In genomic region chr11:118529584-118530175, GRCh38 we compare ENCODE assay signal across 8 cellular contexts. TPM values are rescaled to one million over a fixed set of nuclear protein-coding genes. Genes with fewer than 3 reads are reported as not detected.
DNase-seq lines count a peak whose midpoint lies in the region; ATAC-seq, FAIRE-seq and TF ChIP-seq lines count a peak whose summit lies in the region.

No MANE protein-coding gene starts in this region.

- H3K9me3 ChIP-seq in keratinocyte (ENCODE audit: control insufficient read depth, low read depth, low read length): no peaks in the 10 kb centered on the region
- H3K9me3 ChIP-seq in stomach: no peaks in the 10 kb centered on the region

- no peaks in the 10 kb centered on the region for H3K79me2 ChIP-seq in keratinocyte (ENCODE audit: control insufficient read depth, insufficient read depth, low read length)

- H4K20me1 ChIP-seq in keratinocyte (ENCODE audit: control insufficient read depth, extremely low read depth, insufficient read depth, low read length): no peaks in the 10 kb centered on the region

- H2AFZ ChIP-seq in keratinocyte (ENCODE audit: control insufficient read depth, low read length): no peak overlapping the region

- TF ChIP-seq CTCF in activated B cell treated with CpG ODN at 0.5 μM for 24 hours (IDR thresholded peaks at IDR 0.05) (no peak), keratinocyte (optimal IDR thresholded peaks at IDR 0.05 in 1 of 3, IDR thresholded peaks at IDR 0.05 in 1 of 3, conservative IDR thresholded peaks at IDR 0.05 in 1 of 3; ENCODE audit: extremely low read depth in 1 of 3, insufficient read depth in 2 of 3, low read length in 3 of 3) (no peak), stomach (IDR thresholded peaks at IDR 0.05) (no peak)

- H3K27me3 Mint-ChIP-seq in activated CD4-positive, alpha-beta T cell treated with anti-CD3 and anti-CD28 coated beads, Interleukin-2, amount 10 ng/mL, durations not matched to agents 24 days and 14 days: no peaks in the 10 kb centered on the region
- H3K27me3 Mint-ChIP-seq in activated B cell treated with CpG ODN at 0.5 μM for 24 hours: no peaks in the 10 kb centered on the region

- H3K27me3 ChIP-seq in keratinocyte (ENCODE audit: control insufficient read depth, extremely low read depth, insufficient read depth, low read length): no peaks in the 10 kb centered on the region
- H3K27me3 ChIP-seq in stomach: no peaks in the 10 kb centered on the region

- no peak overlapping the region for H3K27ac ChIP-seq in keratinocyte (ENCODE audit: control insufficient read depth, insufficient read depth, low read length)
- H3K27ac ChIP-seq in stomach: peak overlapping the region in 1 of 5 donors; percentile 77

- no peak for TF ChIP-seq EP300 in stomach (IDR thresholded peaks at IDR 0.05)

- dilution Hi-C loops in keratinocyte (cut with MboI; ENCODE audit: extremely low pct_ligation_motif_present, low sequenced_read_pairs): no loop called here

- H3K9me3 Mint-ChIP-seq in activated CD4-positive, alpha-beta T cell treated with anti-CD3 and anti-CD28 coated beads, Interleukin-2, amount 10 ng/mL, durations not matched to agents 24 days and 14 days: no peaks in the 10 kb centered on the region
- H3K9me3 Mint-ChIP-seq in activated B cell treated with CpG ODN at 0.5 μM for 24 hours: no peaks in the 10 kb centered on the region

- TF ChIP-seq POLR2A in stomach (IDR thresholded peaks at IDR 0.05): no peak

- DNase-seq in activated CD4-positive, alpha-beta T cell treated with anti-CD3 and anti-CD28 coated beads, Interleukin-2, amount 10 ng/mL, durations not matched to agents 24 days and 14 days: no peak
- no peak for DNase-seq in activated CD4-positive, alpha-beta T cell treated with anti-CD3 and anti-CD28 coated beads, Interleukin-2, amount 50 U/mL, for 4 hours
- DNase-seq in activated B cell treated with CpG ODN at 0.5 μM for 24 hours (no peak), keratinocyte (ENCODE audit: low read depth, low spot score) (no peak), stomach (no peak), NCI-H128 (lab: John Stamatoyannopoulos, UW; ENCODE audit: unreplicated experiment) (no peak), NCI-H2171 (lab: John Stamatoyannopoulos, UW) (no peak)

- peak overlapping the region; percentile 61 for H3K4me2 ChIP-seq in keratinocyte (ENCODE audit: control insufficient read depth, extremely low read depth, insufficient read depth, low read depth, low read length)

- ATAC-seq in activated B cell treated with CpG ODN at 0.5 μM for 24 hours (ENCODE audit: low read depth): no peak
- ATAC-seq in GM21447 (IDR thresholded peaks at IDR 0.05; ENCODE audit: unreplicated experiment): no peak

- no peaks in the 10 kb centered on the region for H3K9me1 ChIP-seq in keratinocyte (ENCODE audit: control insufficient read depth, extremely low read depth, insufficient read depth, low read length)

- peaks cover 6 to 7% of the 10 kb centered on the region in 2 experiments for H3K36me3 ChIP-seq in keratinocyte (ENCODE audit: control insufficient read depth in 2 of 2, extremely low read depth in 1 of 2, insufficient read depth in 2 of 2, low read length in 2 of 2)
- peaks cover 0 to 25% (median 17%) of the 10 kb centered on the region in 4 donors for H3K36me3 ChIP-seq in stomach

- H3K4me1 Mint-ChIP-seq in activated CD4-positive, alpha-beta T cell treated with anti-CD3 and anti-CD28 coated beads, Interleukin-2, amount 10 ng/mL, durations not matched to agents 24 days and 14 days: peaks cover 24% of the 10 kb centered on the region
- peaks cover 18% of the 10 kb centered on the region for H3K4me1 Mint-ChIP-seq in activated B cell treated with CpG ODN at 0.5 μM for 24 hours

- no peak for FAIRE-seq in keratinocyte (lab: Jason Lieb, UNC)

- H3K4me3 Mint-ChIP-seq in activated CD4-positive, alpha-beta T cell treated with anti-CD3 and anti-CD28 coated beads, Interleukin-2, amount 10 ng/mL, durations not matched to agents 24 days and 14 days: peak overlapping the region; percentile 84
- H3K4me3 Mint-ChIP-seq in activated B cell treated with CpG ODN at 0.5 μM for 24 hours: peak overlapping the region; percentile 89

- peaks cover 2% of the 10 kb centered on the region for H3K4me1 ChIP-seq in keratinocyte (ENCODE audit: control insufficient read depth, extremely low read depth, insufficient read depth, low read length)
- peaks cover 5 to 44% (median 40%) of the 10 kb centered on the region in 4 donors for H3K4me1 ChIP-seq in stomach

- POLR2A ChIA-PET in activated B cell treated with CpG ODN at 0.5 μM for 24 hours (lab: Charles Lee): no interaction called here

- peak overlapping the region in 1 of 3 experiments; percentile 74 for H3K4me3 ChIP-seq in keratinocyte (ENCODE audit: control insufficient read depth in 2 of 3, extremely low read depth in 1 of 3, insufficient read depth in 2 of 3, low read depth in 1 of 3, low read length in 3 of 3)
- peak overlapping the region in 3 of 4 donors; percentile 87 to 95 (median 92) for H3K4me3 ChIP-seq in stomach

- peaks cover 7% of the 10 kb centered on the region for H3K36me3 Mint-ChIP-seq in activated CD4-positive, alpha-beta T cell treated with anti-CD3 and anti-CD28 coated beads, Interleukin-2, amount 10 ng/mL, durations not matched to agents 24 days and 14 days (ENCODE audit: low read depth)
- peaks cover 7% of the 10 kb centered on the region for H3K36me3 Mint-ChIP-seq in activated B cell treated with CpG ODN at 0.5 μM for 24 hours (ENCODE audit: low read depth)

- no peak overlapping the region for H3K9ac ChIP-seq in keratinocyte (ENCODE audit: control insufficient read depth, extremely low read depth, insufficient read depth, low read length)

- peak overlapping the region; percentile 20 for H3K27ac Mint-ChIP-seq in activated CD4-positive, alpha-beta T cell treated with anti-CD3 and anti-CD28 coated beads, Interleukin-2, amount 10 ng/mL, durations not matched to agents 24 days and 14 days
- H3K27ac Mint-ChIP-seq in activated B cell treated with CpG ODN at 0.5 μM for 24 hours: peak overlapping the region; percentile 35

- WGBS in stomach, 5 donors: 60 to 80% (median 66%) methylated on average over 5 of the region's 5 CpGs

- CTCF ChIA-PET in activated B cell treated with CpG ODN at 0.5 μM for 24 hours (lab: Charles Lee): no interaction called here

- intact Hi-C loops in activated CD4-positive, alpha-beta T cell treated with anti-CD3 and anti-CD28 coated beads, Interleukin-2, amount 10 ng/mL, durations not matched to agents 24 days and 14 days (cut with micrococcal nuclease): loop anchor here (1.0 kb wide), 1 partner anchor 37 kb away; no protein-coding TSS in a partner anchor
- intact Hi-C loops in activated B cell treated with CpG ODN at 0.5 μM for 24 hours (cut with micrococcal nuclease) (no loop called here), stomach (cut with DNase I; ENCODE audit: low total_unique reads) (no loop called here)

RNA-seq across cellular contexts. Expression of gene TMEM25, which starts 1.3 kb away (rescaled TPM):
- total RNA-seq in activated CD4-positive, alpha-beta T cell treated with anti-CD3 and anti-CD28 coated beads, Interleukin-2, amount 10 ng/mL, durations not matched to agents 24 days and 14 days: 13.0 and 14.1 TPM in 2 replicates
- 9.4 and 12.5 TPM in 2 replicates for total RNA-seq in activated B cell treated with CpG ODN at 0.5 μM for 24 hours
- polyA plus RNA-seq in keratinocyte: 12.9 to 21.1 TPM (median 17.4 TPM) in 3 replicates
- 4.2 TPM for polyA plus RNA-seq in keratinocyte (2011; ENCODE audit: low read depth)
- 15.2 and 25.4 TPM in 2 replicates for polyA plus RNA-seq in keratinocyte (2011; cell fraction: cytosol; rRNA removed)
- 30.0 and 40.9 TPM in 2 replicates for polyA plus RNA-seq in keratinocyte (2011; cell fraction: nucleus; rRNA removed)
- 5.6 and 16.2 TPM in 2 replicates for polyA plus RNA-seq in keratinocyte (2012; ENCODE audit: low replicate concordance)
- polyA minus RNA-seq in keratinocyte: 22.4 to 65.0 TPM (median 24.4 TPM) in 3 replicates
- polyA minus RNA-seq in keratinocyte (2011; cell fraction: cytosol; rRNA and poly(A)+ RNA removed): 27.6 TPM
- 19.2 and 26.1 TPM in 2 replicates for polyA minus RNA-seq in keratinocyte (2011; cell fraction: nucleus; rRNA and poly(A)+ RNA removed)
- total RNA-seq in stomach: 10 to 100 TPM in 2 of 5 donors, 1 to 10 TPM in 2, not detected in 1; 8.2 to 52.7 (median 17.5) TPM
- polyA plus RNA-seq in stomach: 10 to 100 TPM in 1 of 3 donors, 1 to 10 TPM in 2; 4.0 to 11.8 (median 8.5) TPM

RNA-seq across cellular contexts. Expression of gene TTC36, which starts 2.4 kb away (rescaled TPM):
- total RNA-seq in activated CD4-positive, alpha-beta T cell treated with anti-CD3 and anti-CD28 coated beads, Interleukin-2, amount 10 ng/mL, durations not matched to agents 24 days and 14 days: 0.38 and 0.65 TPM in 2 replicates
- total RNA-seq in activated B cell treated with CpG ODN at 0.5 μM for 24 hours: 0.32 and 0.44 TPM in 2 replicates
- 0.12 TPM in 1 of 3 replicates, not detected in the others for polyA plus RNA-seq in keratinocyte
- polyA plus RNA-seq in keratinocyte (2011; ENCODE audit: low read depth): 0.36 TPM
- not detected in 2 replicates for polyA plus RNA-seq in keratinocyte (2011; cell fraction: cytosol; rRNA removed)
- polyA plus RNA-seq in keratinocyte (2011; cell fraction: nucleus; rRNA removed): not detected in 2 replicates
- not detected in 2 replicates for polyA plus RNA-seq in keratinocyte (2012; ENCODE audit: low replicate concordance)
- polyA minus RNA-seq in keratinocyte: not detected in 3 replicates
- polyA minus RNA-seq in keratinocyte (2011; cell fraction: cytosol; rRNA and poly(A)+ RNA removed): not detected
- 1.5 TPM in 1 of 2 replicates, not detected in the other for polyA minus RNA-seq in keratinocyte (2011; cell fraction: nucleus; rRNA and poly(A)+ RNA removed)
- total RNA-seq in stomach: 10 to 100 TPM in 1 of 5 donors, not detected in 4; 56.8 TPM
- polyA plus RNA-seq in stomach: 1 to 10 TPM in 1 of 3 donors, under 1 TPM in 1, not detected in 1; 0.58 to 2.0 TPM

RNA-seq across cellular contexts. Expression of gene IFT46, which starts 36.1 kb away (rescaled TPM):
- 17.6 and 19.1 TPM in 2 replicates for total RNA-seq in activated CD4-positive, alpha-beta T cell treated with anti-CD3 and anti-CD28 coated beads, Interleukin-2, amount 10 ng/mL, durations not matched to agents 24 days and 14 days
- total RNA-seq in activated B cell treated with CpG ODN at 0.5 μM for 24 hours (13.8 and 13.9 TPM in 2 replicates), stomach (100 to 1,000 TPM in 1 of 5 donors, 10 to 100 TPM in 3, 1 to 10 TPM in 1; 3.5 to 113 (median 28.4) TPM)
- polyA plus RNA-seq in keratinocyte (31.2 to 34.9 TPM (median 32.9 TPM) in 3 replicates), stomach (10 to 100 TPM; 15.4 to 17.9 (median 17.5) TPM)
- 27.7 TPM for polyA plus RNA-seq in keratinocyte (2011; ENCODE audit: low read depth)
- polyA plus RNA-seq in keratinocyte (2011; cell fraction: cytosol; rRNA removed): 27.1 and 43.5 TPM in 2 replicates
- 36.1 and 37.4 TPM in 2 replicates for polyA plus RNA-seq in keratinocyte (2011; cell fraction: nucleus; rRNA removed)
- polyA plus RNA-seq in keratinocyte (2012; ENCODE audit: low replicate concordance): 14.1 and 17.4 TPM in 2 replicates
- polyA minus RNA-seq in keratinocyte: 24.6 to 32.6 TPM (median 29.2 TPM) in 3 replicates
- 16.7 TPM for polyA minus RNA-seq in keratinocyte (2011; cell fraction: cytosol; rRNA and poly(A)+ RNA removed)
- polyA minus RNA-seq in keratinocyte (2011; cell fraction: nucleus; rRNA and poly(A)+ RNA removed): 7.8 and 13.3 TPM in 2 replicates

RNA-seq across cellular contexts. Expression of gene ARCN1, which starts 42.5 kb away (rescaled TPM):
- 147 and 150 TPM in 2 replicates for total RNA-seq in activated CD4-positive, alpha-beta T cell treated with anti-CD3 and anti-CD28 coated beads, Interleukin-2, amount 10 ng/mL, durations not matched to agents 24 days and 14 days
- 91.3 and 94.7 TPM in 2 replicates for total RNA-seq in activated B cell treated with CpG ODN at 0.5 μM for 24 hours
- polyA plus RNA-seq in keratinocyte: 121 to 216 TPM (median 150 TPM) in 3 replicates
- 77.9 TPM for polyA plus RNA-seq in keratinocyte (2011; ENCODE audit: low read depth)
- polyA plus RNA-seq in keratinocyte (2011; cell fraction: cytosol; rRNA removed): 127 and 260 TPM in 2 replicates
- polyA plus RNA-seq in keratinocyte (2011; cell fraction: nucleus; rRNA removed): 159 and 176 TPM in 2 replicates
- 65.9 and 120 TPM in 2 replicates for polyA plus RNA-seq in keratinocyte (2012; ENCODE audit: low replicate concordance)
- polyA minus RNA-seq in keratinocyte: 63.8 to 140 TPM (median 118 TPM) in 3 replicates
- 101 TPM for polyA minus RNA-seq in keratinocyte (2011; cell fraction: cytosol; rRNA and poly(A)+ RNA removed)
- 49.7 and 81.6 TPM in 2 replicates for polyA minus RNA-seq in keratinocyte (2011; cell fraction: nucleus; rRNA and poly(A)+ RNA removed)
- total RNA-seq in stomach: 100 to 1,000 TPM in 1 of 5 donors, 10 to 100 TPM in 4; 22.0 to 115 (median 60.0) TPM
- polyA plus RNA-seq in stomach: 100 to 1,000 TPM in 1 of 3 donors, 10 to 100 TPM in 2; 50.7 to 107 (median 60.2) TPM
